ENCODE assay signal across 1 cellular context in the genomic region with DNA sequence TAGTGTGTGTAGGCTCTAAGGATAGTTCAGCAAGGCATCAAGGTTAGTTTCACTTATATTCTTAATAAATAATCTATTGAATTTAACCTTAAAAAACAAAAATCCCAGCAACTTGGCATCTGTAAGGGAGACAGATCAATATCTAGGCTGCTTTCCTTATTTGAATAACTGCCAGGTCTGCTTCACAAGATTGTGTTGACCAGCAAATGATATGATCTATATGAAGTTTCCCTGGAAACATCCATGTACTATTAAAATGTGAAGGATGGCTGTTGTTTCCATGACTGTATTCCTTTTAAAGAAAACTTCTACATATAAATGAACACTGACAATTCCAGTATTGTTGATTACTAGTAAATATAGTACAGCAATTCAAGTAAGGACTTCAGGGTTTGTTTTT.
TF ChIP-seq lines count a peak whose summit lies in the region.

No MANE protein-coding gene starts in this region.

TF ChIP-seq in A549, 52 proteins besides CTCF, POLR2A, EP300 and RAD21 (continued from another document):
- TF ChIP-seq, protein P1, sequence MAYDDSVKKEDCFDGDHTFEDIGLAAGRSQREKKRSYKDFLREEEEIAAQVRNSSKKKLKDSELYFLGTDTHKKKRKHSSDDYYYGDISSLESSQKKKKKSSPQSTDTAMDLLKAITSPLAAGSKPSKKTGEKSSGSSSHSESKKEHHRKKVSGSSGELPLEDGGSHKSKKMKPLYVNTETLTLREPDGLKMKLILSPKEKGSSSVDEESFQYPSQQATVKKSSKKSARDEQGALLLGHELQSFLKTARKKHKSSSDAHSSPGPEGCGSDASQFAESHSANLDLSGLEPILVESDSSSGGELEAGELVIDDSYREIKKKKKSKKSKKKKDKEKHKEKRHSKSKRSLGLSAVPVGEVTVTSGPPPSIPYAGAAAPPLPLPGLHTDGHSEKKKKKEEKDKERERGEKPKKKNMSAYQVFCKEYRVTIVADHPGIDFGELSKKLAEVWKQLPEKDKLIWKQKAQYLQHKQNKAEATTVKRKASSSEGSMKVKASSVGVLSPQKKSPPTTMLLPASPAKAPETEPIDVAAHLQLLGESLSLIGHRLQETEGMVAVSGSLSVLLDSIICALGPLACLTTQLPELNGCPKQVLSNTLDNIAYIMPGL (CRISPR knock-in tag; IDR thresholded peaks at IDR 0.05; ENCODE audit: borderline replicate concordance) = no peak
- TF ChIP-seq RNF2 (IDR thresholded peaks at IDR 0.05; ENCODE audit: borderline replicate concordance, low read depth) = no peak
- TF ChIP-seq, protein P2, sequence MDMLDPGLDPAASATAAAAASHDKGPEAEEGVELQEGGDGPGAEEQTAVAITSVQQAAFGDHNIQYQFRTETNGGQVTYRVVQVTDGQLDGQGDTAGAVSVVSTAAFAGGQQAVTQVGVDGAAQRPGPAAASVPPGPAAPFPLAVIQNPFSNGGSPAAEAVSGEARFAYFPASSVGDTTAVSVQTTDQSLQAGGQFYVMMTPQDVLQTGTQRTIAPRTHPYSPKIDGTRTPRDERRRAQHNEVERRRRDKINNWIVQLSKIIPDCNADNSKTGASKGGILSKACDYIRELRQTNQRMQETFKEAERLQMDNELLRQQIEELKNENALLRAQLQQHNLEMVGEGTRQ (IDR thresholded peaks at IDR 0.05) = no peak
TF ChIP-seq in A549: peak in this region for 0.
